8 cellular contexts compared by ENCODE assay signal in the genomic region with DNA sequence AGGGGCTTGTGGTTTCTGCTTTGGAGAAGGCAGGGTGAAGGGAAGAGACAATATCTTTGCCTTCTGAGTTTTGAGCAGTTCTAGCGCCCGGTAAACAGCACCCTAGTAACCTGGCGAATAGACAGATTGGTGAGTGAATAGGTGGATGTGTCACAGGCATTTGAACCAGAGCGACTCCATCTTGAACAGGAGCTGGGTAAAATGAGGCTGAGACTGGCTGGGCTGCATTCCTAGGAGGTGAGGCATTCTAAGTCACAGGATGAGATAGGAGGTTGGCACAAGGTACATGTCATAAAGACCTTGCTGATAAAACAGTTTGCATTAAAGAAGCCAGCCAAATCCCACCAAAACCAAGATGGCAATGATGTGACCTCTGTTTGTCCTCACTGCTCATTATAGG.
"Had no signal": no experiment of that assay in that cellular context is flagged by ENCODE, and none has a peak within 500 bp of the region (broad histone marks: within the 10 kb centered on the region; RNA-seq: fewer than 3 reads in every experiment).

No MANE protein-coding gene starts in this region.

- H3K4me1 ChIP-seq: HAP-1 had no signal

- FAIRE-seq: HTR-8/SVneo had no signal

- DNase-seq: GM23248, GOT3, H7, IMR-90, KBM-7 had no signal

- H3K27ac ChIP-seq: GM23248, HL-60 had no signal

- H3K9ac ChIP-seq: GM23248 had no signal

- H3K9me3 ChIP-seq: HAP-1 had no signal

- H3K36me3 ChIP-seq: HAP-1 had no signal

- H3K4me3 ChIP-seq: GM23248, HAP-1 had no signal

- H2AFZ ChIP-seq: GM23248 had no signal
